18 cellular contexts compared by ENCODE assay signal in the genomic region with DNA sequence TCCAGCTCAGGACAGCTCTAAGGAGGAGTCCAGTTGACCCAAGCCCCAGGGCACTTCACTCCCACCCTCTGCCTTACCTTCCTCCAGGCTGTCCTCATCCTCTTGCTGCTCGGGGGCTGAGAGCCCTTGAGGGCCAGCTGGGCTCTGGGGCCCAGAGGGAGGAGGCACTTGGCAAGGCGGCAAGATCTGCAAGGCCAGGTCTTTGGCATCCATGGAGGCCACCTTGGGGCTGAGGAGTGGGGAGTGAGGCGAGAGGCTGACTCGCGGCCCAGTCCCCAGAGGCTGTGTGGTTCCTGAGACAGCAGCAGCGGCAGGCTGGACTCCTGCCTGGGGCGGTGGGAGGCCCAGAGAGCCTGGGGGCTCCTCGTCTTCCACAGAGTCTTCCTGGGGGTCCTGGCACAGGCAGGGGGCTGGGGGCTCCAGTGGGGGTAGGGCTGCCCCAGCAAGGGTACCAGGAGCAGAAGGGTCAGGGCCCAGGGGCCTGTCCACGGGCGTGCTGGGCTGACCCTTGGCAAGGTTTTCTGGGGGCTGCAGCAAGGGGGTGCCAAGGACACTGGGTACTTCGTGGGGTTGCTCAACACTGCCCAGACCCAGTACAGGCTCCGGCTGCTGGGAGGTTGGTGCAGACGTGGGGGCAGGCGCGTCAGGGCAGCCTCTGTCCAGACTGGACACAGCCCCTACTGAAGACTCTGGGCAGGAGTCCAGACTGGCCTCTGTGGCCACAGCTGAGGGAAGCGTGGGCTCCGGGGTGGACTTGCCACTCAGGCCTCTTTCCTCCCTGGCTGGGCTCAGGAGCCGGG. TPM values are rescaled to one million over a fixed set of nuclear protein-coding genes. Genes with fewer than 3 reads are reported as not detected.
A peak's percentile ranks its signal among the peaks of the same experiment; 100 is the strongest.
DNase-seq lines count a peak whose midpoint lies in the region; ATAC-seq, FAIRE-seq and TF ChIP-seq lines count a peak whose summit lies in the region.
"Had no signal": no experiment of that assay in that cellular context is flagged by ENCODE, and none has a peak within 500 bp of the region (broad histone marks: within the 10 kb centered on the region; RNA-seq: fewer than 3 reads in every experiment).

No MANE protein-coding gene starts in this region.

- no peaks in the 10 kb centered on the region for H3K27me3 Mint-ChIP-seq in natural killer cell (ENCODE audit: low read depth in 2 of 2)
- H3K27me3 Mint-ChIP-seq: activated B cell treated with CpG ODN at 0.5 μM for 24 hours had no signal

- H3K9me3 Mint-ChIP-seq in natural killer cell, result no peaks in the 10 kb centered on the region
- H3K9me3 Mint-ChIP-seq: activated B cell treated with CpG ODN at 0.5 μM for 24 hours; activated T-helper 1 cell treated with anti-CD3 and anti-CD28 coated beads, Interleukin-12 subunit alpha, Interleukin-12 subunit beta, Interleukin-2, Interleukin-4 antibody, amounts not matched to agents 30 ng/mL and 10 ng/mL and 1 ng/mL, durations not matched to agents 14 hours and 24 hours and 36 hours; mesothelial cell of epicardium had no signal

- no peaks in the 10 kb centered on the region for H3K36me3 Mint-ChIP-seq in natural killer cell

- no peak overlapping the region for H3K4me3 Mint-ChIP-seq in natural killer cell
- H3K4me3 Mint-ChIP-seq: activated B cell treated with CpG ODN at 0.5 μM for 24 hours; activated T-helper 1 cell treated with anti-CD3 and anti-CD28 coated beads, Interleukin-12 subunit alpha, Interleukin-12 subunit beta, Interleukin-2, Interleukin-4 antibody, amounts not matched to agents 30 ng/mL and 10 ng/mL and 1 ng/mL, durations not matched to agents 14 hours and 24 hours and 36 hours; GM23338; mesothelial cell of epicardium had no signal

- peak in 10 of 14 donors; percentile 26 to 78 (median 59) for DNase-seq in C1 segment of cervical spinal cord (lab: John Stamatoyannopoulos, UW)
- DNase-seq in RPMI7951 (ENCODE audit: low read depth), result peak; percentile 55
- DNase-seq in frontal cortex (ENCODE audit: low spot score in 2 of 2), result peak; percentile 60
- peak; percentile 95 for DNase-seq in myocyte (ENCODE audit: low read depth)
- DNase-seq in NOMO-1 treated with DMSO at 0.1 percent for 48 hours (lab: John Stamatoyannopoulos, UW; ENCODE audit: unreplicated experiment), result no peak
- DNase-seq in GF-D8 (lab: John Stamatoyannopoulos, UW), result no peak
- DNase-seq in natural killer cell, result no peak
- no peak for DNase-seq in MV-4-11 (lab: John Stamatoyannopoulos, UW)
- DNase-seq: activated B cell treated with CpG ODN at 0.5 μM for 24 hours; BE2C; brain microvascular endothelial cell; DND-41; NCI-H2107; stimulated activated CD4-positive, alpha-beta T cell treated with anti-CD3 and anti-CD28 coated beads, Interleukin-4, amount 100 ng/mL, for 1 hour had no signal

- intact Hi-C loops in natural killer cell (cut with micrococcal nuclease), result no loop called here

- TF ChIP-seq CTCF in natural killer cell (IDR thresholded peaks at IDR 0.05), result no peak

- peaks cover 8 to 33% of the 10 kb centered on the region in 2 donors for H3K4me1 Mint-ChIP-seq in natural killer cell
- H3K4me1 Mint-ChIP-seq: activated B cell treated with CpG ODN at 0.5 μM for 24 hours, GM23338 had no signal

- no peak overlapping the region for H3K27ac Mint-ChIP-seq in natural killer cell
- H3K27ac Mint-ChIP-seq: activated B cell treated with CpG ODN at 0.5 μM for 24 hours; activated T-helper 1 cell treated with anti-CD3 and anti-CD28 coated beads, Interleukin-12 subunit alpha, Interleukin-12 subunit beta, Interleukin-2, Interleukin-4 antibody, amounts not matched to agents 30 ng/mL and 10 ng/mL and 1 ng/mL, durations not matched to agents 14 hours and 24 hours and 36 hours; GM23338; mesothelial cell of epicardium had no signal

- no peak for FAIRE-seq in frontal cortex (lab: Jason Lieb, UNC)
- FAIRE-seq: GM19239 had no signal

- ATAC-seq in natural killer cell, result no peak
- ATAC-seq: GM23338 had no signal

RNA-seq across cellular contexts. Expression of gene NACAD, which starts 6.5 kb away (rescaled TPM):
- 0.24 and 0.29 TPM in 2 replicates for total RNA-seq in RPMI7951 (2014; rRNA removed; shearing (Covaris generic))
- total RNA-seq in frontal cortex, result 4.9 TPM
- 1.2 and 1.6 TPM in 2 replicates for total RNA-seq in myocyte
- polyA plus RNA-seq in myocyte (2012), result 5.0 TPM
- total RNA-seq in natural killer cell, result 1 to 10 TPM in 1 of 3 donors, under 1 TPM in 2; 0.75 to 1.7 (median 0.78) TPM

RNA-seq across cellular contexts. Expression of gene TBRG4, which starts 29.3 kb away (rescaled TPM):
- total RNA-seq in RPMI7951 (2014; rRNA removed; shearing (Covaris generic)), result 89.3 and 94.0 TPM in 2 replicates
- total RNA-seq in frontal cortex (60.7 TPM), myocyte (98.0 and 107 TPM in 2 replicates), natural killer cell (10 to 100 TPM; 48.6 to 56.7 (median 55.9) TPM)
- 74.4 TPM for polyA plus RNA-seq in myocyte (2012)

Comparison
In these comparisons a context has a peak if more than half of its experiments do, and no peak if none do; other contexts are left out.
1. DNase-seq: peak in C1 segment of cervical spinal cord (10 of 14), RPMI7951 (single experiment), frontal cortex (2 of 2) and myocyte (single experiment); none in NOMO-1 treated with DMSO at 0.1 percent for 48 hours (single experiment), GF-D8 (single experiment), natural killer cell (single experiment) and MV-4-11 (single experiment).